Comparison of ENCODE assay signal across 35 cellular contexts in genomic region chr15:41251411-41251810, GRCh38. TPM values are rescaled to one million over a fixed set of nuclear protein-coding genes. Genes with fewer than 3 reads are reported as not detected.
"Had no signal": no experiment of that assay in that cellular context is flagged by ENCODE, and none has a peak within 500 bp of the region (broad histone marks: within the 10 kb centered on the region; RNA-seq: fewer than 3 reads in every experiment).

No MANE protein-coding gene starts in this region.

- H3K4me1 ChIP-seq: neural progenitor cell had no signal

- ATAC-seq: heart right ventricle; natural killer cell treated with Interleukin-12 subunit alpha and Interleukin-12 subunit beta and Interleukin-15 and Interleukin-18, amount 100 ng/mL, for 72 hours; psoas muscle; right lobe of liver; stimulated activated naive CD8-positive, alpha-beta T cell treated with anti-CD3 and anti-CD28 coated beads, Interleukin-15, amount 100 ng/mL, for 72 hours had no signal

- H3K79me2 ChIP-seq: parathyroid adenoma had no signal

- H3K4me3 Mint-ChIP-seq: immature natural killer cell; memory B cell; mesothelial cell of epicardium; naive B cell; natural killer cell treated with Interleukin-12 subunit alpha and Interleukin-12 subunit beta and Interleukin-15 and Interleukin-18, amount 100 ng/mL, for 72 hours; neural progenitor cell; stimulated activated naive CD8-positive, alpha-beta T cell treated with anti-CD3 and anti-CD28 coated beads, Interleukin-15, amount 100 ng/mL, for 72 hours; type B pancreatic cell had no signal

- H3K9me3 Mint-ChIP-seq: immature natural killer cell; memory B cell; mesothelial cell of epicardium; naive B cell; natural killer cell treated with Interleukin-12 subunit alpha and Interleukin-12 subunit beta and Interleukin-15 and Interleukin-18, amount 100 ng/mL, for 72 hours; neural progenitor cell; stimulated activated naive CD8-positive, alpha-beta T cell treated with anti-CD3 and anti-CD28 coated beads, Interleukin-15, amount 100 ng/mL, for 72 hours; type B pancreatic cell had no signal

- H3K4me3 ChIP-seq: dorsolateral prefrontal cortex, esophagus muscularis mucosa, heart right ventricle, lung, mucosa of descending colon, neural progenitor cell, psoas muscle, right lobe of liver, smooth muscle cell, thyroid gland had no signal

- H3K9ac ChIP-seq: neural progenitor cell, parathyroid adenoma had no signal

- H3K4me1 Mint-ChIP-seq: immature natural killer cell; neural progenitor cell; stimulated activated naive CD8-positive, alpha-beta T cell treated with anti-CD3 and anti-CD28 coated beads, Interleukin-15, amount 100 ng/mL, for 72 hours had no signal

- H3K27ac ChIP-seq: dorsolateral prefrontal cortex, esophagus muscularis mucosa, neural progenitor cell, parathyroid adenoma, psoas muscle, right lobe of liver had no signal

- H3K36me3 Mint-ChIP-seq: naive B cell; natural killer cell treated with Interleukin-12 subunit alpha and Interleukin-12 subunit beta and Interleukin-15 and Interleukin-18, amount 100 ng/mL, for 72 hours had no signal

- H3K27ac Mint-ChIP-seq: immature natural killer cell; memory B cell; natural killer cell treated with Interleukin-12 subunit alpha and Interleukin-12 subunit beta and Interleukin-15 and Interleukin-18, amount 100 ng/mL, for 72 hours; neural progenitor cell; stimulated activated naive CD8-positive, alpha-beta T cell treated with anti-CD3 and anti-CD28 coated beads, Interleukin-15, amount 100 ng/mL, for 72 hours; type B pancreatic cell had no signal

- H3K27me3 ChIP-seq: dorsolateral prefrontal cortex, esophagus muscularis mucosa, heart right ventricle, neural progenitor cell, right lobe of liver, thyroid gland had no signal

- H2AFZ ChIP-seq: neural progenitor cell, parathyroid adenoma had no signal

- H3K27me3 Mint-ChIP-seq: memory B cell; naive B cell; natural killer cell treated with Interleukin-12 subunit alpha and Interleukin-12 subunit beta and Interleukin-15 and Interleukin-18, amount 100 ng/mL, for 72 hours; stimulated activated naive CD8-positive, alpha-beta T cell treated with anti-CD3 and anti-CD28 coated beads, Interleukin-15, amount 100 ng/mL, for 72 hours; type B pancreatic cell had no signal

- FAIRE-seq: colon, keratinocyte, urothelium cell line had no signal

- H3K36me3 ChIP-seq: neural progenitor cell, thyroid gland had no signal

- DNase-seq: central memory CD4-positive, alpha-beta T cell; dorsolateral prefrontal cortex; effector CD4-positive, alpha-beta T cell; foreskin melanocyte; glutamatergic neuron; heart right ventricle; hippocampal formation; immature natural killer cell; naive B cell; psoas muscle; stimulated activated CD4-positive, alpha-beta T cell treated with anti-CD3 and anti-CD28 coated beads, Interleukin-12 subunit alpha, Interleukin-12 subunit beta, amount 100 ng/mL, for 4 hours; stimulated activated CD4-positive, alpha-beta T cell treated with anti-CD3 and anti-CD28 coated beads, Interleukin-1b, Interleukin-23, amount 100 ng/mL, for 48 hours; stimulated activated CD4-positive, alpha-beta T cell treated with anti-CD3 and anti-CD28 coated beads, Interleukin-4, amount 100 ng/mL, for 1 hour; stimulated activated CD8-positive, alpha-beta memory T cell treated with anti-CD3 and anti-CD28 coated beads, Interleukin-4, amount 100 ng/mL, for 48 hours; stimulated activated naive CD4-positive, alpha-beta T cell; stimulated activated naive CD8-positive, alpha-beta T cell treated with anti-CD3 and anti-CD28 coated beads, Interleukin-15, amount 100 ng/mL, for 72 hours; thyroid gland had no signal

- H3K4me2 ChIP-seq: neural progenitor cell, smooth muscle cell had no signal

- H3K9me3 ChIP-seq: esophagus muscularis mucosa, heart right ventricle, mucosa of descending colon, psoas muscle, right lobe of liver, thyroid gland had no signal

RNA-seq across cellular contexts. Expression of gene EXD1, which starts 20.9 kb away (rescaled TPM):
- total RNA-seq: esophagus muscularis mucosa; heart right ventricle; liver; mesothelial cell of epicardium; mucosa of descending colon; natural killer cell treated with Interleukin-12 subunit alpha and Interleukin-12 subunit beta and Interleukin-15 and Interleukin-18, amount 100 ng/mL, for 72 hours; osteoblast; psoas muscle; renal cortical epithelial cell; subcutaneous adipose tissue had no signal
- polyA plus RNA-seq: heart right ventricle, immature natural killer cell, liver, smooth muscle cell had no signal
